ENCODE assay signal across 25 cellular contexts in genomic region chr17:81502471-81503017, GRCh38. TPM values are rescaled to one million over a fixed set of nuclear protein-coding genes. Genes with fewer than 3 reads are reported as not detected.
"Had no signal": no experiment of that assay in that cellular context is flagged by ENCODE, and none has a peak within 500 bp of the region (broad histone marks: within the 10 kb centered on the region; RNA-seq: fewer than 3 reads in every experiment).

No MANE protein-coding gene starts in this region.

- H3K36me3 ChIP-seq: neutrophil, pancreas, right atrium auricular region, transverse colon, vagina had no signal

- DNase-seq: activated CD4-positive, alpha-beta T cell treated with anti-CD3 and anti-CD28 coated beads, Interleukin-2, amount 50 U/mL, for 4 hours; activated CD8-positive, alpha-beta memory T cell treated with anti-CD3 and anti-CD28 coated beads for 24 hours; activated CD8-positive, alpha-beta memory T cell treated with anti-CD3 and anti-CD28 coated beads, Interleukin-2, amount 50 U/mL, for 4 hours; activated naive CD4-positive, alpha-beta T cell; activated naive CD8-positive, alpha-beta T cell treated with anti-CD3 and anti-CD28 coated beads, Interleukin-2, amount 10 ng/mL, durations not matched to agents 7 days and 5 days; activated T-cell treated with anti-CD3 and anti-CD28 coated beads, Interleukin-2, amount 50 U/mL, for 24 hours; amniotic stem cell; effector CD4-positive, alpha-beta T cell; foreskin melanocyte; immature natural killer cell; naive thymus-derived CD8-positive, alpha-beta T cell; psoas muscle; stimulated activated CD4-positive, alpha-beta T cell treated with anti-CD3 and anti-CD28 coated beads, Interleukin-1b, Interleukin-23, amount 100 ng/mL, for 48 hours; stimulated activated naive B cell treated with anti-CD40 and anti-IgM and Interleukin-4, amounts not matched to agents 10 μg/mL and 1 μg/mL and 100 μg/mL, for 72 hours; T1000; transverse colon had no signal

- ATAC-seq: activated T-helper 17 cell treated with anti-CD3 and anti-CD28 coated beads, Interleukin-2, amount 50 U/mL, for 72 hours; left lobe of liver; pancreas; psoas muscle; stimulated activated naive B cell treated with anti-CD40 and anti-IgM and Interleukin-4, amounts not matched to agents 10 μg/mL and 1 μg/mL and 100 μg/mL, for 72 hours; WTC11 had no signal

- H3K27me3 ChIP-seq: pancreas, right atrium auricular region, transverse colon, vagina had no signal

- H3K4me1 Mint-ChIP-seq: activated T-helper 17 cell treated with anti-CD3 and anti-CD28 coated beads, Interleukin-2, amount 50 U/mL, for 72 hours had no signal

- H3K9me3 Mint-ChIP-seq: activated naive CD8-positive, alpha-beta T cell treated with anti-CD3 and anti-CD28 coated beads, Interleukin-2, amount 10 ng/mL, durations not matched to agents 7 days and 5 days; activated T-cell treated with anti-CD3 and anti-CD28 coated beads, Interleukin-2, amount 50 U/mL, for 24 hours; activated T-helper 17 cell treated with anti-CD3 and anti-CD28 coated beads, Interleukin-2, amount 50 U/mL, for 72 hours; immature natural killer cell; mesothelial cell of epicardium; naive thymus-derived CD8-positive, alpha-beta T cell; stimulated activated naive B cell treated with anti-CD40 and anti-IgM and Interleukin-4, amounts not matched to agents 10 μg/mL and 1 μg/mL and 100 μg/mL, for 72 hours had no signal

- H3K9me3 ChIP-seq: neutrophil, pancreas, psoas muscle, right atrium auricular region, transverse colon, vagina had no signal

- H3K4me1 ChIP-seq: pancreas, psoas muscle, right atrium auricular region, transverse colon, vagina had no signal

- H3K4me3 ChIP-seq: pancreas, psoas muscle, right atrium auricular region, transverse colon, vagina had no signal

- H3K27me3 Mint-ChIP-seq: activated T-helper 17 cell treated with anti-CD3 and anti-CD28 coated beads, Interleukin-2, amount 50 U/mL, for 72 hours had no signal

- H3K27ac ChIP-seq: neutrophil, pancreas, psoas muscle, right atrium auricular region, transverse colon, vagina had no signal

- FAIRE-seq: bronchial epithelial cell, pancreas had no signal

- H3K36me3 Mint-ChIP-seq: activated naive CD8-positive, alpha-beta T cell treated with anti-CD3 and anti-CD28 coated beads, Interleukin-2, amount 10 ng/mL, durations not matched to agents 7 days and 5 days; mesothelial cell of epicardium; naive thymus-derived CD8-positive, alpha-beta T cell; stimulated activated naive B cell treated with anti-CD40 and anti-IgM and Interleukin-4, amounts not matched to agents 10 μg/mL and 1 μg/mL and 100 μg/mL, for 72 hours; WTC11 had no signal

- H3K27ac Mint-ChIP-seq: activated naive CD8-positive, alpha-beta T cell treated with anti-CD3 and anti-CD28 coated beads, Interleukin-2, amount 10 ng/mL, durations not matched to agents 7 days and 5 days; activated T-cell treated with anti-CD3 and anti-CD28 coated beads, Interleukin-2, amount 50 U/mL, for 24 hours; activated T-helper 17 cell treated with anti-CD3 and anti-CD28 coated beads, Interleukin-2, amount 50 U/mL, for 72 hours; immature natural killer cell; mesothelial cell of epicardium; stimulated activated naive B cell treated with anti-CD40 and anti-IgM and Interleukin-4, amounts not matched to agents 10 μg/mL and 1 μg/mL and 100 μg/mL, for 72 hours; WTC11 had no signal

- H3K4me3 Mint-ChIP-seq: activated naive CD8-positive, alpha-beta T cell treated with anti-CD3 and anti-CD28 coated beads, Interleukin-2, amount 10 ng/mL, durations not matched to agents 7 days and 5 days; activated T-cell treated with anti-CD3 and anti-CD28 coated beads, Interleukin-2, amount 50 U/mL, for 24 hours; activated T-helper 17 cell treated with anti-CD3 and anti-CD28 coated beads, Interleukin-2, amount 50 U/mL, for 72 hours; immature natural killer cell; mesothelial cell of epicardium; naive thymus-derived CD8-positive, alpha-beta T cell; stimulated activated naive B cell treated with anti-CD40 and anti-IgM and Interleukin-4, amounts not matched to agents 10 μg/mL and 1 μg/mL and 100 μg/mL, for 72 hours; WTC11 had no signal

RNA-seq across cellular contexts. Expression of gene FSCN2, which starts 25.6 kb away (rescaled TPM):
- polyA plus RNA-seq: naive thymus-derived CD8-positive, alpha-beta T cell had no signal
